Comparison of ENCODE assay signal across 30 cellular contexts in the genomic region with DNA sequence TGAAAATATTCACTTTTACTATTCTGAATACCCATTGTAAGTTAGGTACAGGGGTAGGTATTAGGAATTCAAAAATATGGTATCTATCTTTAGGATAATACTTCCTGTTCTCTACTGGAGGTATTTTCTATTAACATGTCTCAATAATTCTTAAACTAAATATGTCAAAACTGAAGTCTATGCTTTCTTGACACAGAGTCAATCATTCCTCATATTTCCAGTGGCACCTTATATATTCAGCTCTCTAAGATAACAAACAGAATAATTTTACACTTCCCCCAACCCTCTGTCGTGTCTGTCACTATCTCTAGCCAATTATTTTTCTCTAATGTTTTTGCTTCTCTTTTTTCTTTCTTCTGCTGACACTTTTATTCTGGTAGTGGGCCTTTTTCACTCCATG.
"Had no signal": no experiment of that assay in that cellular context is flagged by ENCODE, and none has a peak within 500 bp of the region (broad histone marks: within the 10 kb centered on the region; RNA-seq: fewer than 3 reads in every experiment).

No MANE protein-coding gene starts in this region.

- H3K27ac Mint-ChIP-seq: activated CD4-positive, alpha-beta memory T cell treated with anti-CD3 and anti-CD28 coated beads for 36 hours; activated CD4-positive, alpha-beta T cell treated with anti-CD3 and anti-CD28 coated beads for 36 hours; activated CD4-positive, alpha-beta T cell treated with anti-CD3 and anti-CD28 coated beads, Interleukin-2, amount 10 ng/mL, durations not matched to agents 24 days and 14 days; activated CD8-positive, alpha-beta memory T cell treated with anti-CD3 and anti-CD28 coated beads, Interleukin-2, amount 10 ng/mL, durations not matched to agents 7 days and 5 days; activated naive CD8-positive, alpha-beta T cell; activated T-helper 17 cell treated with anti-CD3 and anti-CD28 coated beads, Interleukin-2, amount 50 U/mL, for 72 hours; brain; T-helper 17 cell had no signal

- H3K36me3 Mint-ChIP-seq: activated CD4-positive, alpha-beta memory T cell treated with anti-CD3 and anti-CD28 coated beads for 36 hours; brain had no signal

- H3K9me3 Mint-ChIP-seq: activated CD4-positive, alpha-beta memory T cell treated with anti-CD3 and anti-CD28 coated beads for 36 hours; activated CD4-positive, alpha-beta T cell treated with anti-CD3 and anti-CD28 coated beads, Interleukin-2, amount 10 ng/mL, durations not matched to agents 24 days and 14 days; activated T-helper 17 cell treated with anti-CD3 and anti-CD28 coated beads, Interleukin-2, amount 50 U/mL, for 72 hours had no signal

- H3K4me3 Mint-ChIP-seq: activated CD4-positive, alpha-beta memory T cell treated with anti-CD3 and anti-CD28 coated beads for 36 hours; activated CD4-positive, alpha-beta T cell treated with anti-CD3 and anti-CD28 coated beads for 36 hours; activated CD4-positive, alpha-beta T cell treated with anti-CD3 and anti-CD28 coated beads, Interleukin-2, amount 10 ng/mL, durations not matched to agents 24 days and 14 days; activated CD8-positive, alpha-beta memory T cell treated with anti-CD3 and anti-CD28 coated beads, Interleukin-2, amount 10 ng/mL, durations not matched to agents 7 days and 5 days; activated naive CD8-positive, alpha-beta T cell; activated T-helper 17 cell treated with anti-CD3 and anti-CD28 coated beads, Interleukin-2, amount 50 U/mL, for 72 hours; brain; T-helper 17 cell had no signal

- ATAC-seq: activated CD4-positive, alpha-beta T cell treated with anti-CD3 and anti-CD28 coated beads for 36 hours; activated CD8-positive, alpha-beta memory T cell treated with anti-CD3 and anti-CD28 coated beads, Interleukin-2, amount 10 ng/mL, durations not matched to agents 7 days and 5 days; activated CD8-positive, alpha-beta T cell treated with anti-CD3 and anti-CD28 coated beads, Interleukin-2, amount 10 ng/mL, durations not matched to agents 7 days and 5 days; activated T-helper 17 cell treated with anti-CD3 and anti-CD28 coated beads, Interleukin-2, amount 50 U/mL, for 72 hours; gastroesophageal sphincter; heart right ventricle; T-helper 17 cell had no signal

- H3K4me1 ChIP-seq: breast epithelium, colonic mucosa had no signal

- H3K36me3 ChIP-seq: ascending aorta, breast epithelium, cardiac muscle cell, colonic mucosa, esophagus squamous epithelium, gastroesophageal sphincter, heart right ventricle had no signal

- H3K27ac ChIP-seq: ascending aorta, breast epithelium, cardiac muscle cell, colonic mucosa, epithelial cell of prostate, esophagus squamous epithelium, gastroesophageal sphincter, heart right ventricle had no signal

- DNase-seq: activated CD4-positive, alpha-beta memory T cell treated with anti-CD3 and anti-CD28 coated beads for 36 hours; activated CD4-positive, alpha-beta T cell treated with anti-CD3 and anti-CD28 coated beads for 36 hours; activated CD4-positive, alpha-beta T cell treated with anti-CD3 and anti-CD28 coated beads, Interleukin-2, amount 10 ng/mL, durations not matched to agents 24 days and 14 days; activated CD4-positive, CD25-positive, alpha-beta regulatory T cell; activated CD4-positive, CD25-positive, alpha-beta regulatory T cell treated with anti-CD3 and anti-CD28 coated beads, Interleukin-2, amount 50 U/mL, for 72 hours; activated CD8-positive, alpha-beta memory T cell treated with anti-CD3 and anti-CD28 coated beads, Interleukin-2, amount 10 ng/mL, durations not matched to agents 7 days and 5 days; activated CD8-positive, alpha-beta memory T cell treated with anti-CD3 and anti-CD28 coated beads, Interleukin-2, amount 50 U/mL, for 4 hours; activated CD8-positive, alpha-beta T cell treated with anti-CD3 and anti-CD28 coated beads, Interleukin-2, amount 10 ng/mL, durations not matched to agents 7 days and 5 days; activated effector memory CD4-positive, alpha-beta T cell treated with Interleukin-2 at 50 U/mL for 16 hours; activated gamma-delta T cell treated with Interleukin-2 at 50 U/mL for 16 hours; activated naive CD4-positive, alpha-beta T cell treated with anti-CD3 and anti-CD28 coated beads, Interleukin-2, amount 50 U/mL, for 16 hours; activated naive CD4-positive, alpha-beta T cell treated with Interleukin-2 at 50 U/mL for 16 hours; activated T-cell treated with anti-CD3 and anti-CD28 coated beads, Interleukin-2, amount 50 U/mL, for 1 hour; central memory CD4-positive, alpha-beta T cell; cerebellar nuclear complex; colonic mucosa; effector CD8-positive, alpha-beta T cell; esophagus squamous epithelium; foreskin melanocyte; heart right ventricle; T-helper 17 cell; T1000 had no signal

- H3K4me3 ChIP-seq: ascending aorta, breast epithelium, cardiac muscle cell, colonic mucosa, esophagus squamous epithelium, gastroesophageal sphincter, heart right ventricle had no signal

- H3K9me3 ChIP-seq: ascending aorta, breast epithelium, colonic mucosa, esophagus squamous epithelium had no signal

- H3K27me3 Mint-ChIP-seq: activated CD4-positive, alpha-beta memory T cell treated with anti-CD3 and anti-CD28 coated beads for 36 hours; activated CD4-positive, alpha-beta T cell treated with anti-CD3 and anti-CD28 coated beads for 36 hours; activated naive CD8-positive, alpha-beta T cell; activated T-helper 17 cell treated with anti-CD3 and anti-CD28 coated beads, Interleukin-2, amount 50 U/mL, for 72 hours; T-helper 17 cell had no signal

- H3K4me1 Mint-ChIP-seq: brain had no signal

- H3K27me3 ChIP-seq: ascending aorta, breast epithelium, cardiac muscle cell, colonic mucosa, esophagus squamous epithelium, gastroesophageal sphincter, heart right ventricle had no signal
